ENCODE assay signal across 20 cellular contexts in the genomic region with DNA sequence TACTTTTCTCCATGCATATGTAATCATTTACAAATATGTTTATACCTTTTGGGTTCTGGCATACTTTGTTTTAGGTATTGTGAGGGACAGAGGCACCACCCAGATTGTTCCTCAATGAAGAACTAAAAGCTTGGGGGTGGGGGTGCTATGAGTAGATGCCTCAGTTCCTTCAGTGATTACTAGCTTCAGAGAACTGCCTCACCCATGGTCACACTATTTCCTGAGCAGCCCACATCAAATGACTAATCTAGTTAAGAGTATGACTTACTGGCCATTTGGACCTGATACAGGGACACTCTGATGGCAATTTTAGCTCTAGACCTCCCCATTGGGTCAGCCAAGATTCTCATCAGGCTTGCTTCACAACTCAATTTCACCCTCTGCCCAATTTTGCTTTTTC.
"Had no signal": no experiment of that assay in that cellular context is flagged by ENCODE, and none has a peak within 500 bp of the region (broad histone marks: within the 10 kb centered on the region; RNA-seq: fewer than 3 reads in every experiment).

No MANE protein-coding gene starts in this region.

- DNase-seq: occipital lobe; ovary; posterior cingulate gyrus; psoas muscle; right cardiac atrium; right lobe of liver; sigmoid colon; small intestine; stimulated activated CD4-positive, alpha-beta T cell treated with anti-CD3 and anti-CD28 coated beads, Interleukin-15, amount 100 ng/mL, for 24 hours; stimulated activated CD4-positive, alpha-beta T cell treated with anti-CD3 and anti-CD28 coated beads, Interleukin-2, amount 100 ng/mL, for 24 hours; stimulated activated CD4-positive, alpha-beta T cell treated with anti-CD3 and anti-CD28 coated beads, Interleukin-2, amount 100 ng/mL, for 48 hours; stimulated activated CD4-positive, alpha-beta T cell treated with anti-CD3 and anti-CD28 coated beads, Interleukin-4, amount 100 ng/mL, for 24 hours; stimulated activated naive B cell treated with anti-CD40 and anti-IgM and Interleukin-4, amounts not matched to agents 10 μg/mL and 1 μg/mL and 100 μg/mL, for 72 hours; stimulated activated naive CD4-positive, alpha-beta T cell treated with Interleukin-2 at 50 U/mL for 16 hours; stomach; thyroid gland; trophoblast cell; upper lobe of left lung had no signal

- FAIRE-seq: small intestine, urothelium cell line had no signal

- ATAC-seq: psoas muscle; right cardiac atrium; right lobe of liver; stimulated activated effector memory CD8-positive, alpha-beta T cell treated with anti-CD3 and anti-CD28 coated beads, Interleukin-12 subunit alpha, Interleukin-12 subunit beta, amount 100 ng/mL, for 72 hours; stimulated activated naive B cell treated with anti-CD40 and anti-IgM and Interleukin-4, amounts not matched to agents 10 μg/mL and 1 μg/mL and 100 μg/mL, for 72 hours had no signal
